ENCODE assay signal across 8 cellular contexts in the genomic region with DNA sequence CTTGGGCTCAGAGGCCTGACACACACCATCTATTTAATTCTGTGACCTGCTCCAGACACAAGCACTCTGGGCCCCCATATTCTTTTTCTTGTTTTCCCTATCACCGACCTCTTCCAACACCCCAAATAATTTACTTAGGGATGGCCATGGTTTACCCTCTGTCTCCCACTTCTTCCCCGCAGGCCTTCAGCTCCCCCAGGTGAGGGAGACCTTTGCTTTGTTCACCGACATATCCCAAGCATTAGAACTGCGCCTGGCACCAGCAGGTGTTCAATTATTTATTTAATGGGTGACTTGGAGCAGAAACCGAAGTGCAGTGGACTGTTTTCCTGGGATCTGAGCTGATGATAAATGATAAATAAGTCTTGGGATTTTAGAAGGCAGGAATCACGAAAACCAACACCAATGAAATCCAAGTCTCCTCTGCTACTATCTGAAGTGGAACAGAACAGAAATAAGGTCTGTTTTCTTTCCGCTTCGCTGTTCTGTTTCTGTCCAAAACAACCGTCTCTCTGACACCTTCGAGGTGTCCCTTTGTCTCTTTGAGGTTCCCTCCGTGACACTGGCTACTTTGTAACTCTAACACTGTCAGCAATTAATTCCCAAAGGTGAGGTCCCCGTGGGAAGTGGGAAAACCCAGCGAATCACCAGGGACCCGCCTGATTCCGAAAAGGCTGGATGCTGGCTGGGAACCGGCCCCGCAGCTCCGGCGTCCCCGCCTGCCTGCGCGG. TPM values are rescaled to one million over a fixed set of nuclear protein-coding genes. Genes with fewer than 3 reads are reported as not detected.
DNase-seq lines count a peak whose midpoint lies in the region; ATAC-seq and TF ChIP-seq lines count a peak whose summit lies in the region.

No MANE protein-coding gene starts in this region.

- DNase-seq in H9 (no peak), SJSA1 (ENCODE audit: low read depth in 1 of 2, low spot score in 2 of 2) (no peak), iPS DF 6.9 (ENCODE audit: low read depth, low spot score) (no peak), HuH-7 (ENCODE audit: low spot score) (no peak), AG20443 (ENCODE audit: low spot score) (no peak), NCI-H2196 (lab: John Stamatoyannopoulos, UW; ENCODE audit: unreplicated experiment) (no peak)

- no peak overlapping the region for H2BK12ac ChIP-seq in H9 (ENCODE audit: insufficient read length, low read depth, low read length)

- no CpG with 5 or more reads among the region's 22 CpGs for WGBS in H9 (ENCODE audit: extremely low coverage, insufficient read length, low lambda C conversion rate)
- no CpG with 5 or more reads among the region's 22 CpGs for WGBS in iPS DF 6.9 (ENCODE audit: insufficient coverage, insufficient read length)

- H3K27me3 ChIP-seq in H9 (ENCODE audit: insufficient read depth, low read length) = peaks cover 5% of the 10 kb centered on the region; the same call in 1 of the 2 replicates
- no peaks in the 10 kb centered on the region for H3K27me3 ChIP-seq in SJSA1 (replicated peaks)
- H3K27me3 ChIP-seq in iPS DF 6.9 (ENCODE audit: control insufficient read depth, insufficient read depth, low read length) = peaks cover 3% of the 10 kb centered on the region; the same call in 1 of the 2 replicates
- H3K27me3 ChIP-seq in skeletal muscle tissue (ENCODE audit: control insufficient read depth in 3 of 3, insufficient read depth in 3 of 3, low read length in 3 of 3) = no peaks in the 10 kb centered on the region

- no peak overlapping the region for H2AFZ ChIP-seq in H9 (ENCODE audit: low read length)

- no peak overlapping the region for H3K14ac ChIP-seq in H9 (ENCODE audit: insufficient read depth, low read length)

- H2AK5ac ChIP-seq in H9 (ENCODE audit: insufficient read length, low read length) = no peak overlapping the region

- ATAC-seq in GM19351 (IDR thresholded peaks at IDR 0.05; ENCODE audit: unreplicated experiment) = no peak

- H3K23ac ChIP-seq in H9 (ENCODE audit: insufficient read length, low read depth, low read length) = no peak overlapping the region

- 0 out of 2 replicates have a peak, but pooled peaks cover 2% of the 10 kb centered on the region for H3K4me1 ChIP-seq in H9 (ENCODE audit: insufficient read depth, low read length)
- peaks cover 27% of the 10 kb centered on the region for H3K4me1 ChIP-seq in SJSA1 (replicated peaks)
- no peaks in the 10 kb centered on the region for H3K4me1 ChIP-seq in iPS DF 6.9 (ENCODE audit: control insufficient read depth, insufficient read depth, low read length)
- H3K4me1 ChIP-seq in skeletal muscle tissue (ENCODE audit: control insufficient read depth in 3 of 3, insufficient read depth in 3 of 3, low read length in 3 of 3) = peaks cover 34 to 36% (median 34%) of the 10 kb centered on the region in 3 donors

- no peaks in the 10 kb centered on the region for H3K79me2 ChIP-seq in H9 (ENCODE audit: insufficient read depth, low read length)

- H3K4me1 Mint-ChIP-seq in H9 = peaks cover 14 to 18% of the 10 kb centered on the region in 2 experiments

- no peaks in the 10 kb centered on the region for H3K36me3 ChIP-seq in SJSA1
- H3K36me3 ChIP-seq in iPS DF 6.9 (ENCODE audit: control insufficient read depth, insufficient read depth, low read length) = no peaks in the 10 kb centered on the region
- H3K36me3 ChIP-seq in skeletal muscle tissue (ENCODE audit: control insufficient read depth in 3 of 3, insufficient read depth in 3 of 3, low read length in 3 of 3) = no peaks in the 10 kb centered on the region

- no peak overlapping the region for H2BK5ac ChIP-seq in H9 (ENCODE audit: insufficient read length, low read length)

- peaks cover 0 to 2% (median 0%) of the 10 kb centered on the region in 3 experiments; a peak in 2 of 7 replicates for H3K36me3 Mint-ChIP-seq in H9 (ENCODE audit: insufficient read depth in 1 of 3, low read depth in 3 of 3)

- no peak overlapping the region for H3K56ac ChIP-seq in H9 (ENCODE audit: insufficient read length, low read depth, low read length)

- H3K4me3 ChIP-seq in SJSA1 (peak overlapping the region; percentile 54), iPS DF 6.9 (ENCODE audit: low read length) (peak overlapping the region; percentile 78; the same call in 1 of the 2 replicates), skeletal muscle tissue (ENCODE audit: low read length in 3 of 3) (peak overlapping the region; percentile 80 to 97 (median 96))

- H2BK20ac ChIP-seq in H9 (ENCODE audit: low read depth, low read length, poor library complexity, severe bottlenecking) = no peak overlapping the region

- no peak overlapping the region for H4K5ac ChIP-seq in H9 (ENCODE audit: insufficient read length, low read depth, low read length)

- no peak overlapping the region for H3T11ph ChIP-seq in H9 (ENCODE audit: low read length)

- no peaks in the 10 kb centered on the region; a peak in 2 of 5 replicates for H3K9me3 Mint-ChIP-seq in H9

- no peak overlapping the region for H2BK15ac ChIP-seq in H9 (ENCODE audit: low read depth, low read length)

- no peak overlapping the region for H3K18ac ChIP-seq in H9 (ENCODE audit: insufficient read length, low read depth, low read length)

- no peaks in the 10 kb centered on the region for H3K79me1 ChIP-seq in H9 (ENCODE audit: insufficient read depth, low read depth, low read length, poor library complexity, severe bottlenecking)

- peak overlapping the region; percentile 87 to 98 for H3K4me3 Mint-ChIP-seq in H9

- H4K20me1 ChIP-seq in H9 (ENCODE audit: control insufficient read depth, insufficient read depth, insufficient read length) = no peaks in the 10 kb centered on the region

- peaks cover 61% of the 10 kb centered on the region for H3K27me3 Mint-ChIP-seq in H9 (ENCODE audit: low read depth)

- H2BK120ac ChIP-seq in H9 (ENCODE audit: low read depth, low read length, poor library complexity, severe bottlenecking) = no peak overlapping the region

- H4K8ac ChIP-seq in H9 (replicated peaks; ENCODE audit: insufficient read length, low read depth, low read length) = no peak overlapping the region

- H3K9ac ChIP-seq in H9 (ENCODE audit: extremely low read depth, insufficient read length, low read length) (peak overlapping the region; percentile 12), skeletal muscle tissue (ENCODE audit: low read depth in 1 of 3, low read length in 3 of 3) (peak overlapping the region; percentile 91 to 99 (median 96))

- H3K9me3 ChIP-seq in H9 (ENCODE audit: control insufficient read depth, low read depth, low read length) (no peaks in the 10 kb centered on the region), SJSA1 (replicated peaks) (no peaks in the 10 kb centered on the region), iPS DF 6.9 (ENCODE audit: control insufficient read depth, insufficient read depth, low read length) (no peaks in the 10 kb centered on the region), skeletal muscle tissue (ENCODE audit: control insufficient read depth in 3 of 3, low read length in 3 of 3) (no peaks in the 10 kb centered on the region)

- TF ChIP-seq CTCF in H9 (conservative IDR thresholded peaks at IDR 0.05) = no peak

- peaks cover 15% of the 10 kb centered on the region for H3K23me2 ChIP-seq in H9 (ENCODE audit: insufficient read length, low read depth, low read length, poor library complexity, severe bottlenecking)

- H3K4me2 ChIP-seq in H9 (ENCODE audit: insufficient read depth, insufficient read length, low read length) = peak overlapping the region; percentile 60

- no peak overlapping the region; a peak in 1 of 7 replicates for H3K27ac Mint-ChIP-seq in H9

- H3K27ac ChIP-seq in H9 (ENCODE audit: insufficient read length, low read depth, low read length) (no peak overlapping the region), SJSA1 (peak overlapping the region; percentile 69), iPS DF 6.9 (ENCODE audit: low read length) (no peak overlapping the region), skeletal muscle tissue (ENCODE audit: low read depth, low read length) (peak overlapping the region; percentile 96)

- H3K4ac ChIP-seq in H9 (ENCODE audit: low read depth, low read length) = no peak overlapping the region

- H4K91ac ChIP-seq in H9 (ENCODE audit: insufficient read length, low read depth, low read length) = no peak overlapping the region

RNA-seq across cellular contexts. Expression of gene RIN2, which starts 1.1 kb away (rescaled TPM):
- total RNA-seq in H9 (2021) (1.0 and 1.1 TPM in 2 replicates), skeletal muscle tissue (27.1 TPM)
- total RNA-seq in SJSA1 (2014; rRNA removed; shearing (Covaris generic)) = 15.7 and 19.0 TPM in 2 replicates

Comparison
In these comparisons a context has a peak if more than half of its experiments do, and no peak if none do; other contexts are left out.
1. H3K27ac ChIP-seq: peak in SJSA1 (single experiment) and skeletal muscle tissue (single experiment); none in H9 (single experiment) and iPS DF 6.9 (single experiment).
2. Peak in every context shown above with its lines, with median percentiles within 50 percentile points of each other: H3K4me3 ChIP-seq.